In genomic region chr15:40105517-40106202, GRCh38 we compare ENCODE assay signal across 8 cellular contexts. TPM values are rescaled to one million over a fixed set of nuclear protein-coding genes. Genes with fewer than 3 reads are reported as not detected.
DNase-seq lines count a peak whose midpoint lies in the region; TF ChIP-seq lines count a peak whose summit lies in the region.

No MANE protein-coding gene starts in this region.

- peak overlapping the region in 4 of 8 donors; percentile 17 to 71 (median 31) for H3K4me3 Mint-ChIP-seq in CD4-positive, alpha-beta memory T cell
- H3K4me3 Mint-ChIP-seq in HFFc6 = peak overlapping the region; percentile 15; the same call in 1 of the 2 replicates
- no peak overlapping the region for H3K4me3 Mint-ChIP-seq in activated naive CD4-positive, alpha-beta T cell treated with anti-CD3 and anti-CD28 coated beads, Interleukin-2, amount 10 ng/mL, durations not matched to agents 7 days and 5 days

- H3K4me3 ChIP-seq in CD4-positive, alpha-beta memory T cell (ENCODE audit: low read length in 2 of 2) = no peak overlapping the region
- H3K4me3 ChIP-seq in osteoblast (ENCODE audit: insufficient read depth, low read length) = no peak overlapping the region

- H3K4me2 ChIP-seq in osteoblast (ENCODE audit: insufficient read depth, low read length) = no peak overlapping the region

- POLR2A ChIA-PET in CD4-positive, alpha-beta memory T cell (lab: Charles Lee; ENCODE audit: partially characterized antibody) = interaction anchor here (1.7 to 5.8 kb wide), 2 partner anchors 12 to 57 kb away, joined by 6 to 63 read pairs; no protein-coding TSS in a partner anchor

- H3K27ac ChIP-seq in CD4-positive, alpha-beta memory T cell (ENCODE audit: low read depth, low read length) = no peak overlapping the region
- no peak overlapping the region for H3K27ac ChIP-seq in osteoblast (ENCODE audit: low read depth, low read length)

- H3K27me3 Mint-ChIP-seq in CD4-positive, alpha-beta memory T cell = peaks cover 0 to 2% of the 10 kb centered on the region in 2 donors
- H3K27me3 Mint-ChIP-seq in HFFc6 (ENCODE audit: insufficient read depth) = peaks cover 6% of the 10 kb centered on the region
- H3K27me3 Mint-ChIP-seq in activated naive CD4-positive, alpha-beta T cell treated with anti-CD3 and anti-CD28 coated beads, Interleukin-2, amount 10 ng/mL, durations not matched to agents 7 days and 5 days = peaks cover 33% of the 10 kb centered on the region

- CTCF ChIA-PET in CD4-positive, alpha-beta memory T cell (lab: Charles Lee; ENCODE audit: partially characterized antibody) = interaction anchor here (0.7 to 15.1 kb wide), 37 partner anchors 8 to 330 kb away, joined by 3 to 175 read pairs (median 6); partner anchors contain the start of genes BUB1B, PLCB2 and SRP14
- CTCF ChIA-PET in activated naive CD4-positive, alpha-beta T cell treated with anti-CD3 and anti-CD28 coated beads, Interleukin-2, amount 10 ng/mL, durations not matched to agents 7 days and 5 days (lab: Charles Lee) = interaction anchor here (0.9 to 8.9 kb wide), 24 partner anchors 7 to 173 kb away, joined by 3 to 255 read pairs (median 10); partner anchors contain the start of genes BUB1B and SRP14

- intact Hi-C loops in CD4-positive, alpha-beta memory T cell (cut with micrococcal nuclease) = loop anchor here (2.0 kb wide), 1 partner anchor 169 kb away; no protein-coding TSS in a partner anchor

- H3K4me1 Mint-ChIP-seq in CD4-positive, alpha-beta memory T cell = peaks cover 26 to 67% (median 44%) of the 10 kb centered on the region in 4 donors
- peaks cover 73% of the 10 kb centered on the region for H3K4me1 Mint-ChIP-seq in HFFc6 (ENCODE audit: low read depth)
- H3K4me1 Mint-ChIP-seq in activated naive CD4-positive, alpha-beta T cell treated with anti-CD3 and anti-CD28 coated beads, Interleukin-2, amount 10 ng/mL, durations not matched to agents 7 days and 5 days = peaks cover 72% of the 10 kb centered on the region

- peaks cover 3% of the 10 kb centered on the region for H4K20me1 ChIP-seq in osteoblast (ENCODE audit: insufficient read depth, low read length)

- H3K79me2 ChIP-seq in osteoblast (ENCODE audit: insufficient read depth, low read length) = no peaks in the 10 kb centered on the region

- no peaks in the 10 kb centered on the region for H3K36me3 Mint-ChIP-seq in CD4-positive, alpha-beta memory T cell
- no peaks in the 10 kb centered on the region for H3K36me3 Mint-ChIP-seq in HFFc6 (ENCODE audit: low read depth)
- H3K36me3 Mint-ChIP-seq in activated naive CD4-positive, alpha-beta T cell treated with anti-CD3 and anti-CD28 coated beads, Interleukin-2, amount 10 ng/mL, durations not matched to agents 7 days and 5 days = peaks cover 33% of the 10 kb centered on the region

- no peaks in the 10 kb centered on the region for H3K27me3 ChIP-seq in CD4-positive, alpha-beta memory T cell (ENCODE audit: insufficient read depth, low read length)
- H3K27me3 ChIP-seq in osteoblast (ENCODE audit: insufficient read depth, low read length) = no peaks in the 10 kb centered on the region

- DNase-seq in CD4-positive, alpha-beta memory T cell = no peak
- DNase-seq in HFFc6 (no peak), osteoblast (ENCODE audit: insufficient read length, low spot score, missing footprints) (peak; percentile 51), 8988T (no peak), retina (no peak), NOMO-1 treated with DMSO at 0.1 percent for 48 hours (lab: John Stamatoyannopoulos, UW; ENCODE audit: unreplicated experiment) (no peak), SKM-1 (lab: John Stamatoyannopoulos, UW; ENCODE audit: unreplicated experiment) (no peak)
- no peak for DNase-seq in activated naive CD4-positive, alpha-beta T cell treated with anti-CD3 and anti-CD28 coated beads, Interleukin-2, amount 10 ng/mL, durations not matched to agents 7 days and 5 days

- H3K9me3 ChIP-seq in CD4-positive, alpha-beta memory T cell (ENCODE audit: control insufficient read depth in 1 of 2, low read length in 2 of 2) = no peaks in the 10 kb centered on the region
- H3K9me3 ChIP-seq in osteoblast (ENCODE audit: low read depth, low read length) = no peaks in the 10 kb centered on the region

- no peaks in the 10 kb centered on the region for H3K36me3 ChIP-seq in CD4-positive, alpha-beta memory T cell (ENCODE audit: insufficient read depth, low read length)
- no peaks in the 10 kb centered on the region for H3K36me3 ChIP-seq in osteoblast (ENCODE audit: insufficient read depth, low read length)

- TF ChIP-seq CTCF in HFFc6 (IDR thresholded peaks at IDR 0.05) (no peak), osteoblast (IDR thresholded peaks at IDR 0.05; ENCODE audit: extremely low read depth, low read depth, low read length) (no peak)

- no peaks in the 10 kb centered on the region for H3K9me3 Mint-ChIP-seq in CD4-positive, alpha-beta memory T cell
- no peaks in the 10 kb centered on the region for H3K9me3 Mint-ChIP-seq in HFFc6
- no peaks in the 10 kb centered on the region for H3K9me3 Mint-ChIP-seq in activated naive CD4-positive, alpha-beta T cell treated with anti-CD3 and anti-CD28 coated beads, Interleukin-2, amount 10 ng/mL, durations not matched to agents 7 days and 5 days

- H2AFZ ChIP-seq in osteoblast (ENCODE audit: low read length) = no peak overlapping the region

- peaks cover 62% of the 10 kb centered on the region for H3K4me1 ChIP-seq in CD4-positive, alpha-beta memory T cell (ENCODE audit: insufficient read depth, low read length)
- H3K4me1 ChIP-seq in osteoblast (ENCODE audit: insufficient read depth, low read length) = peaks cover 35% of the 10 kb centered on the region

- H3K27ac Mint-ChIP-seq in CD4-positive, alpha-beta memory T cell = peak overlapping the region; percentile 42 to 83 (median 71)
- no peak overlapping the region for H3K27ac Mint-ChIP-seq in HFFc6
- peak overlapping the region; percentile 25 for H3K27ac Mint-ChIP-seq in activated naive CD4-positive, alpha-beta T cell treated with anti-CD3 and anti-CD28 coated beads, Interleukin-2, amount 10 ng/mL, durations not matched to agents 7 days and 5 days

RNA-seq across cellular contexts. Expression of gene BMF, which starts 3.0 kb away (rescaled TPM):
- 10 to 100 TPM; 13.3 to 13.7 TPM for total RNA-seq in CD4-positive, alpha-beta memory T cell
- polyA plus RNA-seq in CD4-positive, alpha-beta memory T cell = under 1 TPM; 0.55 to 0.99 TPM
- total RNA-seq in HFFc6 (2021; fragmentation: NEBNext Ultra II Directional; extraction: Animal tissue kit (Norgen Biotek cat#: 25700)) = 1 to 10 TPM in 2 of 6 experiments, under 1 TPM in 4; 0.57 to 1.2 (median 0.81) TPM
- 8.0 TPM in 2 replicates for total RNA-seq in osteoblast

RNA-seq across cellular contexts. Expression of gene BUB1B, which starts 55.2 kb away (rescaled TPM):
- under 1 TPM; 0.55 to 0.89 TPM for total RNA-seq in CD4-positive, alpha-beta memory T cell
- polyA plus RNA-seq in CD4-positive, alpha-beta memory T cell = under 1 TPM in 1 of 2 donors, not detected in 1; 0.40 TPM
- 10 to 100 TPM; 11.5 to 38.1 (median 29.6) TPM for total RNA-seq in HFFc6 (2021; fragmentation: NEBNext Ultra II Directional; extraction: Animal tissue kit (Norgen Biotek cat#: 25700))
- total RNA-seq in osteoblast = 2.2 and 4.1 TPM in 2 replicates
